In the genomic region with DNA sequence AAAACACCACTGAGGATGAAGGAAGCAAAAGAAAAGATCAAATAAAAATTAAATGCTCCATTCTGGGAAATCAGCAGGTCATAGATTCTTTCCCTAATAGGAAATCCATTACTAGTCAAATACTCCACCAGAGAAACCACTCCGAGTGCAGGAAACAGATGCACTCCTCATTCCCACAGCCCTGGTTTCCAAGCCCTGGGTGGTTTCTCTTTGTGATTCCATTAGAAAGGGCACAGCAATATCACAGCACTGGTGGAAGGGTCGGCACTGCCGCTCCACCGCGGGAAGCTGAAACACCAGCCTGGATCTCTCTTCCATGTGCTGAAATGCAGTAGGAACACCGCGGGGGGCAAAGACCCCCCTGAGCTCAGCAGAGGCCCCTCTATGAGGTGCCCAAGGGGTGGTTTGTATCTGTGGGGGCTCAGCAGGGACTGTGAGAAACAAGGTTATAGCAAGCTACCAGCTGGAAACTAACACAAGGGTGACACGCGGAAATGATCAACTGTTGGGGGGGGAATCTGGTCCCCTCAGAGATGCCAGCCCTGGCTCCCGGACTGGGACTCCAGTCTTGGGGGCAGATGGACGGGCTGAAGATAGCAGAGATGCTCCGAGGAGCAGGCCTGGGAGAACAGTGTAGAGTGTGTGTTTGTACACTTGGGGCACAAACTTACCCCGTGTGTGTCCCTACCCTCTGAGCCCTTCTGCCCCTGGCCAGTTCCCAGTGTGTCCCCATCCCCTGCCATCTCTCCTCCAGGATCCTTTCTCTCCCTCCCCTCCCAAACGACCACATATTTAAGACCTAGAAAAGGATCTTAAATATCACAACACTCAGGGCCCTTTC, we compare ENCODE assay signal across 26 cellular contexts. TPM values are rescaled to one million over a fixed set of nuclear protein-coding genes. Genes with fewer than 3 reads are reported as not detected.
DNase-seq lines count a peak whose midpoint lies in the region; ATAC-seq and TF ChIP-seq lines count a peak whose summit lies in the region.
"Had no signal": no experiment of that assay in that cellular context is flagged by ENCODE, and none has a peak within 500 bp of the region (broad histone marks: within the 10 kb centered on the region; RNA-seq: fewer than 3 reads in every experiment).

No MANE protein-coding gene starts in this region.

- H3F3A ChIP-seq in neural cell (ENCODE audit: insufficient read depth, low read length, poor library complexity, severe bottlenecking): no peaks in the 10 kb centered on the region

- no peak overlapping the region for H2BK120ac ChIP-seq in H9 (ENCODE audit: low read depth, low read length, poor library complexity, severe bottlenecking)

- H4K5ac ChIP-seq in H9 (ENCODE audit: insufficient read length, low read depth, low read length): no peak overlapping the region

- H3K14ac ChIP-seq in H9 (ENCODE audit: insufficient read depth, low read length): no peak overlapping the region

- H3K18ac ChIP-seq in H9 (ENCODE audit: insufficient read length, low read depth, low read length): no peak overlapping the region

- no CpG with 5 or more reads among the region's 14 CpGs for WGBS in H9 (ENCODE audit: extremely low coverage, insufficient read length, low lambda C conversion rate)
- 78 to 82% methylated on average over 6 to 14 of the region's 14 CpGs for WGBS in endodermal cell (ENCODE audit: insufficient coverage in 1 of 2, insufficient read length in 1 of 2), 2 experiments

- H3K23ac ChIP-seq in H9 (ENCODE audit: insufficient read length, low read depth, low read length): no peak overlapping the region

- H3K27ac Mint-ChIP-seq in H9 (peak overlapping the region in 1 of 3 experiments; percentile 40; a peak in 1 of 7 replicates), endodermal cell (no peak overlapping the region)
- H3K27ac Mint-ChIP-seq: IgD-negative memory B cell; T-helper 1 cell treated with Interleukin-12 subunit alpha and Interleukin-12 subunit beta and Interleukin-4 antibody, amounts not matched to agents 30 μg/mL and 1 μg/mL, for 36 hours had no signal

- in situ Hi-C loops in Panc1 (cut with HindIII; ENCODE audit: low pct_unique_long_range_greater_than_20kb, low sequenced_read_pairs): no loop called here

- no peak overlapping the region for H2AK5ac ChIP-seq in H9 (ENCODE audit: insufficient read length, low read length)

- H3K23me2 ChIP-seq in H9 (ENCODE audit: insufficient read length, low read depth, low read length, poor library complexity, severe bottlenecking): peaks cover 9% of the 10 kb centered on the region

- H3K36me3 ChIP-seq in Panc1 (ENCODE audit: control insufficient read depth, insufficient read depth, low read length) (no peaks in the 10 kb centered on the region), endodermal cell (ENCODE audit: control insufficient read depth, insufficient read depth, low read length) (no peaks in the 10 kb centered on the region), neural cell (ENCODE audit: insufficient read depth, low read length) (no peaks in the 10 kb centered on the region)
- H3K36me3 ChIP-seq: adrenal gland, neutrophil, tibial nerve had no signal

- no peak for TF ChIP-seq EP300 in neural cell (conservative IDR thresholded peaks at IDR 0.05; ENCODE audit: poor library complexity, severe bottlenecking)

- no peak overlapping the region for H2AFZ ChIP-seq in H9 (ENCODE audit: low read length)
- H2AFZ ChIP-seq in neural cell (ENCODE audit: low read depth, low read length): no peak overlapping the region

- H2BK15ac ChIP-seq in H9 (ENCODE audit: low read depth, low read length): no peak overlapping the region

- CTCF ChIA-PET in Panc1 (lab: Charles Lee): interaction anchor here (1.0 kb wide), 1 partner anchor 18 kb away, joined by 3 read pairs; no protein-coding TSS in a partner anchor

- H3K4me2 ChIP-seq in H9 (ENCODE audit: insufficient read depth, insufficient read length, low read length) (no peak overlapping the region), neural cell (ENCODE audit: low read length) (no peak overlapping the region)

- no peak overlapping the region for H3K4ac ChIP-seq in H9 (ENCODE audit: low read depth, low read length)

- no peak overlapping the region for H4K8ac ChIP-seq in H9 (replicated peaks; ENCODE audit: insufficient read length, low read depth, low read length)

- H4K20me1 ChIP-seq in H9 (ENCODE audit: control insufficient read depth, insufficient read depth, insufficient read length) (no peaks in the 10 kb centered on the region), neural cell (ENCODE audit: insufficient read depth) (no peaks in the 10 kb centered on the region)

- no peak overlapping the region for H2BK20ac ChIP-seq in H9 (ENCODE audit: low read depth, low read length, poor library complexity, severe bottlenecking)

- H3K27me3 Mint-ChIP-seq in H9 (ENCODE audit: low read depth) (peaks cover 36% of the 10 kb centered on the region), endodermal cell (ENCODE audit: insufficient read depth) (peaks cover 29% of the 10 kb centered on the region)

- H3K27me3 ChIP-seq in H9 (ENCODE audit: insufficient read depth, low read length) (no peaks in the 10 kb centered on the region), Panc1 (ENCODE audit: control insufficient read depth, insufficient read depth, low read length) (no peaks in the 10 kb centered on the region), endodermal cell (ENCODE audit: control insufficient read depth, insufficient read depth, low read length, poor library complexity, severe bottlenecking) (peaks cover 23% of the 10 kb centered on the region), neural cell (ENCODE audit: insufficient read depth, low read depth, low read length) (peaks cover 9% of the 10 kb centered on the region)

- POLR2A ChIA-PET in Panc1 (lab: Charles Lee): interaction anchor here (0.5 to 0.6 kb wide), 2 partner anchors 25 to 431 kb away, joined by 3 to 6 read pairs; no protein-coding TSS in a partner anchor

- no peak overlapping the region for H3T11ph ChIP-seq in H9 (ENCODE audit: low read length)

- H3K4me1 ChIP-seq in H9 (ENCODE audit: insufficient read depth, low read length) (no peaks in the 10 kb centered on the region; the same call in 1 of the 2 replicates), Panc1 (ENCODE audit: control insufficient read depth, insufficient read depth, low read length) (no peaks in the 10 kb centered on the region), endodermal cell (ENCODE audit: control insufficient read depth, insufficient read depth, low read length) (no peaks in the 10 kb centered on the region)
- H3K4me1 ChIP-seq: adrenal gland, psoas muscle had no signal

- H3K36me3 Mint-ChIP-seq in H9 (ENCODE audit: insufficient read depth in 1 of 3, low read depth in 3 of 3): peaks cover 5 to 9% (median 6%) of the 10 kb centered on the region in 3 experiments; a peak in 6 of 7 replicates
- peaks cover 8% of the 10 kb centered on the region for H3K36me3 Mint-ChIP-seq in endodermal cell (ENCODE audit: low read depth)
- H3K36me3 Mint-ChIP-seq: IgD-negative memory B cell had no signal

- no peak overlapping the region for H4K91ac ChIP-seq in H9 (ENCODE audit: insufficient read length, low read depth, low read length)

- H3K9me3 ChIP-seq in H9 (ENCODE audit: control insufficient read depth, low read depth, low read length) (no peaks in the 10 kb centered on the region), Panc1 (ENCODE audit: control insufficient read depth, insufficient read depth, low read depth, low read length) (no peaks in the 10 kb centered on the region), endodermal cell (ENCODE audit: control insufficient read depth, low read length) (peaks cover 7% of the 10 kb centered on the region), neural cell (ENCODE audit: low read length) (peaks cover 4% of the 10 kb centered on the region)
- H3K9me3 ChIP-seq: adrenal gland, neutrophil, psoas muscle had no signal

- intact Hi-C loops in Panc1 (cut with micrococcal nuclease; ENCODE audit: unreplicated experiment): no loop called here

- H3K4me3 ChIP-seq in Panc1 (ENCODE audit: low read depth in 2 of 2, low read length in 2 of 2): no peak overlapping the region
- H3K4me3 ChIP-seq in endodermal cell (ENCODE audit: low read length): peak overlapping the region; percentile 80
- H3K4me3 ChIP-seq in neural cell (ENCODE audit: low read length): peak overlapping the region; percentile 62
- H3K4me3 ChIP-seq: adrenal gland, body of pancreas, psoas muscle, tibial nerve had no signal

- TF ChIP-seq CTCF in H9 (conservative IDR thresholded peaks at IDR 0.05) (no peak), Panc1 (IDR thresholded peaks at IDR 0.05) (no peak), endodermal cell (conservative IDR thresholded peaks at IDR 0.05) (no peak), neural cell (IDR thresholded peaks at IDR 0.05; ENCODE audit: poor library complexity, severe bottlenecking) (no peak)

- BruUV-seq in Panc1 (replicated peaks; lab: Mats Ljungman, UMichigan): no TSS peak

- no peak overlapping the region for H3K27ac ChIP-seq in H9 (ENCODE audit: insufficient read length, low read depth, low read length)
- no peak overlapping the region for H3K27ac ChIP-seq in Panc1 (ENCODE audit: low read length)
- H3K27ac ChIP-seq in endodermal cell (ENCODE audit: low read depth, low read length): no peak overlapping the region
- H3K27ac ChIP-seq in neural cell (ENCODE audit: low read length): no peak overlapping the region
- H3K27ac ChIP-seq: body of pancreas, neutrophil, psoas muscle, tibial nerve had no signal

- peaks cover 10 to 14% of the 10 kb centered on the region in 2 experiments for H3K9me3 Mint-ChIP-seq in H9
- peaks cover 8% of the 10 kb centered on the region for H3K9me3 Mint-ChIP-seq in endodermal cell

- TF ChIP-seq RAD21 in neural cell (conservative IDR thresholded peaks at IDR 0.05): no peak

- H3K4me3 Mint-ChIP-seq in H9 (peak overlapping the region; percentile 66 to 86), endodermal cell (peak overlapping the region; percentile 65)
- H3K4me3 Mint-ChIP-seq: T-helper 1 cell treated with Interleukin-12 subunit alpha and Interleukin-12 subunit beta and Interleukin-4 antibody, amounts not matched to agents 30 μg/mL and 1 μg/mL, for 36 hours had no signal

- H3K79me2 ChIP-seq in H9 (ENCODE audit: insufficient read depth, low read length): no peaks in the 10 kb centered on the region
- H3K79me2 ChIP-seq in neural cell (replicated peaks; ENCODE audit: insufficient read depth, low read length): no peaks in the 10 kb centered on the region

- ATAC-seq in Panc1: peak; percentile 64
- no peak for ATAC-seq in HG03432 (IDR thresholded peaks at IDR 0.05; ENCODE audit: unreplicated experiment)
- ATAC-seq: body of pancreas, left lobe of liver, psoas muscle had no signal

- H3K4me1 Mint-ChIP-seq in H9 (peaks cover 17 to 19% of the 10 kb centered on the region in 2 experiments), endodermal cell (peaks cover 12% of the 10 kb centered on the region)

- no peak overlapping the region for H2BK5ac ChIP-seq in H9 (ENCODE audit: insufficient read length, low read length)

- H3K79me1 ChIP-seq in H9 (ENCODE audit: insufficient read depth, low read depth, low read length, poor library complexity, severe bottlenecking): no peaks in the 10 kb centered on the region

- no peak overlapping the region for H3K56ac ChIP-seq in H9 (ENCODE audit: insufficient read length, low read depth, low read length)

- H3K9ac ChIP-seq in H9 (ENCODE audit: extremely low read depth, insufficient read length, low read length): no peak overlapping the region
- no peak overlapping the region for H3K9ac ChIP-seq in endodermal cell (ENCODE audit: extremely low read depth, low read length, poor library complexity, severe bottlenecking)
- no peak overlapping the region for H3K9ac ChIP-seq in neural cell (ENCODE audit: low read length)

- H2BK12ac ChIP-seq in H9 (ENCODE audit: insufficient read length, low read depth, low read length): no peak overlapping the region

- H3K9me2 ChIP-seq in neural cell (ENCODE audit: insufficient read depth, low read length): no peaks in the 10 kb centered on the region

- DNase-seq in H9 (no peak), Panc1 (ENCODE audit: low read depth, low spot score) (no peak), endodermal cell (no peak), EL (no peak), activated gamma-delta T cell (lab: John Stamatoyannopoulos, UW) (no peak)
- DNase-seq: activated CD4-positive, alpha-beta T cell treated with anti-CD3 and anti-CD28 coated beads, Interleukin-2, amount 50 U/mL, for 4 hours; activated T-cell treated with anti-CD3 and anti-CD28 coated beads, Interleukin-2, amount 50 U/mL, for 48 hours; adrenal gland; DMS153; erythroblast; NCI-H2171; NCI-H510A treated with DMSO at 0.1 percent for 48 hours; psoas muscle; stimulated activated CD4-positive, alpha-beta T cell treated with anti-CD3 and anti-CD28 coated beads, Interleukin-4, amount 100 ng/mL, for 24 hours had no signal

RNA-seq across cellular contexts. Expression of a gene that starts 1.8 kb away (rescaled TPM):
- 18.3 and 18.5 TPM in 2 replicates for total RNA-seq in H9 (2021)
- 0.74 TPM for total RNA-seq in Panc1 (2021; ENCODE audit: unreplicated experiment)
- polyA plus RNA-seq in Panc1 (2012; ENCODE audit: insufficient read length): 0.97 TPM
- 10 to 100 TPM; 16.4 to 24.6 TPM for total RNA-seq in endodermal cell
- polyA plus RNA-seq in endodermal cell (2013, experiment 1 of 2): 13.9 TPM
- polyA plus RNA-seq in endodermal cell (2013, experiment 2 of 2): 12.6 TPM
- 9.0 and 16.9 TPM in 2 replicates for polyA plus RNA-seq in neural cell
- polyA minus RNA-seq in neural cell: 5.8 and 8.3 TPM in 2 replicates
- total RNA-seq: body of pancreas, chondrocyte, left lobe of liver, psoas muscle, tibial nerve had no signal
- polyA plus RNA-seq: AG04450, psoas muscle had no signal

RNA-seq across cellular contexts. Expression of a gene that starts 13.5 kb away (rescaled TPM):
- 12.2 and 13.9 TPM in 2 replicates for total RNA-seq in H9 (2021)
- 0.15 TPM for total RNA-seq in Panc1 (2021; ENCODE audit: unreplicated experiment)
- polyA plus RNA-seq in Panc1 (2012; ENCODE audit: insufficient read length): 0.11 TPM
- total RNA-seq in endodermal cell: 1 to 10 TPM in 1 of 2 donors, under 1 TPM in 1; 0.58 to 2.8 TPM
- 14.9 TPM for polyA plus RNA-seq in endodermal cell (2013, experiment 1 of 2)
- 12.9 TPM for polyA plus RNA-seq in endodermal cell (2013, experiment 2 of 2)
- polyA plus RNA-seq in neural cell: 73.8 and 85.0 TPM in 2 replicates
- 135 and 153 TPM in 2 replicates for polyA minus RNA-seq in neural cell
- total RNA-seq: chondrocyte, glomerular endothelial cell, left lobe of liver, psoas muscle, tibial nerve had no signal
- polyA plus RNA-seq: BJ, IgD-negative memory B cell had no signal

Comparison
In these comparisons a context has a peak if more than half of its experiments do, and no peak if none do; other contexts are left out.
1. H3K4me3 ChIP-seq: peak in endodermal cell (single experiment) and neural cell (single experiment); none in Panc1 (0 of 2).